ENCODE assay signal across 2 cellular contexts in the genomic region with DNA sequence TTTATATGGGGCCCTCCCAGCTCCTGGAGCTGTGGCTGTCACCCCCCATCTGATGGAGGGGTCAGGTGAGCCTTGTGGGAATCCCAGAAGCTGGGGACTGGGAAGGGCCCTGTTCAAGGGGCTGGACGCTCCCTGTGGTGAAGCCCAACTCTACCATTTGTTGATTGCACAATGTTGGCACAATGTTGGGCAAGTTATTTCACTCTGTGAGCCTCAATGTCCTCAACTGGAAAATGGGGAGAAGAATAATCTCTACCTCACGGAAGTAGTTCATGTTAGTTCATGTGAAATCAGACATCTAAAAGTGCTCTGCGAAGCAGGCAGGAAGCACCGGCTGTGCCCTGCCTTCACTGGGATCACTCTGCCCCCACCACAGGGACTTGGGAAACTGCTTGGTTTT.
TF ChIP-seq lines count a peak whose summit lies in the region.

No MANE protein-coding gene starts in this region.

TF ChIP-seq in Ishikawa, 13 proteins besides CTCF, POLR2A, EP300 and RAD21:
- TF ChIP-seq CEBPB (IDR thresholded peaks at IDR 0.05): peak; percentile 76; the same call in 1 of the 2 replicates
- no peak for TF ChIP-seq FOXM1 (IDR thresholded peaks at IDR 0.05; ENCODE audit: borderline replicate concordance, low read depth)
TF ChIP-seq in Ishikawa: peak in this region for 1.

TF ChIP-seq in H1, 55 proteins besides CTCF, POLR2A, EP300 and RAD21:
- peak; percentile 68; the same call in 1 of the 2 replicates for TF ChIP-seq CEBPB (IDR thresholded peaks at IDR 0.05; ENCODE audit: low read depth, low read length)
- no peak for TF ChIP-seq CHD1 (IDR thresholded peaks at IDR 0.05; ENCODE audit: low read depth, low read length)
